In genomic region chr17:49486012-49486641, GRCh38 we compare ENCODE assay signal across 13 cellular contexts. TPM values are rescaled to one million over a fixed set of nuclear protein-coding genes. Genes with fewer than 3 reads are reported as not detected.
DNase-seq lines count a peak whose midpoint lies in the region; ATAC-seq and TF ChIP-seq lines count a peak whose summit lies in the region.
"Had no signal": no experiment of that assay in that cellular context is flagged by ENCODE, and none has a peak within 500 bp of the region (broad histone marks: within the 10 kb centered on the region; RNA-seq: fewer than 3 reads in every experiment).

No MANE protein-coding gene starts in this region.

- H3K4me3 ChIP-seq in iPS DF 6.9 (ENCODE audit: low read length) = no peak overlapping the region
- no peak overlapping the region for H3K4me3 ChIP-seq in upper lobe of right lung
- H3K4me3 ChIP-seq: PC-9 had no signal

- intact Hi-C loops in Right ventricle myocardium superior (cut with DNase I) (no loop called here), cardiac septum (cut with DNase I) (no loop called here), upper lobe of right lung (cut with DNase I) (no loop called here)

- no peaks in the 10 kb centered on the region for H3K27me3 ChIP-seq in iPS DF 6.9 (ENCODE audit: control insufficient read depth, insufficient read depth, low read length)
- peaks cover 42% of the 10 kb centered on the region for H3K27me3 ChIP-seq in upper lobe of right lung

- H3K27ac ChIP-seq in iPS DF 6.9 (ENCODE audit: low read length) (no peak overlapping the region), upper lobe of right lung (no peak overlapping the region)
- H3K27ac ChIP-seq: epithelial cell of prostate, PC-9 had no signal

- TF ChIP-seq CTCF in upper lobe of right lung (IDR thresholded peaks at IDR 0.05) = no peak

- H3K9me3 ChIP-seq in iPS DF 6.9 (ENCODE audit: control insufficient read depth, insufficient read depth, low read length) (no peaks in the 10 kb centered on the region), upper lobe of right lung (no peaks in the 10 kb centered on the region)

- H3K4me1 ChIP-seq in iPS DF 6.9 (ENCODE audit: control insufficient read depth, insufficient read depth, low read length) (peaks cover 12% of the 10 kb centered on the region), upper lobe of right lung (no peaks in the 10 kb centered on the region)

- H3K36me3 ChIP-seq in iPS DF 6.9 (ENCODE audit: control insufficient read depth, insufficient read depth, low read length) = no peaks in the 10 kb centered on the region
- H3K36me3 ChIP-seq in upper lobe of right lung = no peaks in the 10 kb centered on the region

- WGBS in iPS DF 6.9 (ENCODE audit: insufficient coverage, insufficient read length) = no CpG with 5 or more reads among the region's 13 CpGs

- ATAC-seq in Right ventricle myocardium superior (ENCODE audit: poor library complexity) (peak; percentile 36), upper lobe of right lung (peak; percentile 57), HG02623 (IDR thresholded peaks at IDR 0.05; ENCODE audit: unreplicated experiment) (no peak)

- DNase-seq in Right ventricle myocardium superior = no peak
- no peak for DNase-seq in cardiac septum (ENCODE audit: low spot score)
- peak; percentile 49 for DNase-seq in NCI-H69 (lab: John Stamatoyannopoulos, UW)
- peak; percentile 87 for DNase-seq in iPS DF 6.9 (ENCODE audit: low read depth, low spot score)
- no peak for DNase-seq in upper lobe of right lung
- no peak for DNase-seq in activated CD8-positive, alpha-beta memory T cell treated with anti-CD3 and anti-CD28 coated beads for 24 hours
- no peak for DNase-seq in NOMO-1 (lab: John Stamatoyannopoulos, UW; ENCODE audit: unreplicated experiment in 2 of 2)
- DNase-seq: activated T-cell treated with anti-CD3 and anti-CD28 coated beads, Interleukin-2, amount 50 U/mL, for 48 hours; HCEC 1CT; PC-9; stimulated activated naive CD4-positive, alpha-beta T cell had no signal

RNA-seq across cellular contexts. Expression of gene NGFR, which starts 9.0 kb away (rescaled TPM):
- total RNA-seq in Right ventricle myocardium superior (8.0 TPM), cardiac septum (9.9 TPM), upper lobe of right lung (0.78 TPM)

Comparison
In these comparisons a context has a peak if more than half of its experiments do, and no peak if none do; other contexts are left out.
1. DNase-seq: peak in NCI-H69 (single experiment) and iPS DF 6.9 (single experiment); none in Right ventricle myocardium superior (single experiment), cardiac septum (single experiment), upper lobe of right lung (single experiment), activated CD8-positive, alpha-beta memory T cell treated with anti-CD3 and anti-CD28 coated beads for 24 hours (single experiment) and NOMO-1 (0 of 2).